Comparison of ENCODE assay signal across 8 cellular contexts in genomic region chr17:82734987-82735866, GRCh38. TPM values are rescaled to one million over a fixed set of nuclear protein-coding genes. Genes with fewer than 3 reads are reported as not detected.
DNase-seq lines count a peak whose midpoint lies in the region; ATAC-seq and TF ChIP-seq lines count a peak whose summit lies in the region.

TSS of gene FN3K (plus strand) at chr17:82735615. CDS start at chr17:82735637, 22 bp downstream.

- intact Hi-C loops in Right ventricle myocardium inferior (cut with DNase I), result no loop called here

- H3K36me3 Mint-ChIP-seq in neural crest cell (ENCODE audit: low read depth), result peaks cover 22% of the 10 kb centered on the region

- TF ChIP-seq CTCF in neural crest cell (conservative IDR thresholded peaks at IDR 0.05), result no peak

- no peaks in the 10 kb centered on the region for H3K27me3 Mint-ChIP-seq in neural crest cell (ENCODE audit: low read depth)

- 2 to 4% (median 4%) methylated on average over 75 to 101 of the region's 101 CpGs for WGBS in adipose tissue, 3 donors

- no peak within 1 kb of the TSS for H3K27ac ChIP-seq in adipose tissue (ENCODE audit: low read depth, low read length)

- peak within 1 kb of the TSS; percentile 81 for H3K4me3 Mint-ChIP-seq in neural crest cell

- H3K9me3 Mint-ChIP-seq in neural crest cell, result peaks cover 6% of the 10 kb centered on the region

- ATAC-seq in Right ventricle myocardium inferior, result peak; percentile 69
- no peak for ATAC-seq in GM18502 (IDR thresholded peaks at IDR 0.05; ENCODE audit: poor library complexity, unreplicated experiment)

- H3K27ac Mint-ChIP-seq in neural crest cell (ENCODE audit: unreplicated experiment), result no peak within 1 kb of the TSS

- no peaks in the 10 kb centered on the region for H3K4me1 Mint-ChIP-seq in neural crest cell

- DNase-seq in NCI-H2029 (lab: John Stamatoyannopoulos, UW), result peak; percentile 26
- no peak for DNase-seq in NCI-H2029 treated with DMSO at 0.1 percent for 48 hours (lab: John Stamatoyannopoulos, UW)
- DNase-seq in NCI-H69 (lab: John Stamatoyannopoulos, UW), result peak; percentile 86
- DNase-seq in Right ventricle myocardium inferior (ENCODE audit: missing footprints), result peak; percentile 81
- peak; percentile 50 for DNase-seq in neural crest cell (ENCODE audit: low read depth, low spot score)
- no peak for DNase-seq in NK-92 (lab: John Stamatoyannopoulos, UW; ENCODE audit: unreplicated experiment)

RNA-seq across cellular contexts. Expression of gene FN3K, which starts in this region (rescaled TPM):
- 10 to 100 TPM; 12.3 to 17.8 (median 14.1) TPM for polyA plus RNA-seq in adipose tissue
- total RNA-seq in Right ventricle myocardium inferior (78.3 TPM), neural crest cell (21.7 and 23.8 TPM in 2 replicates)

Comparison
In these comparisons a context has a peak if more than half of its experiments do, and no peak if none do; other contexts are left out.
1. DNase-seq: peak in NCI-H2029 (single experiment), NCI-H69 (single experiment), Right ventricle myocardium inferior (single experiment) and neural crest cell (single experiment); none in NCI-H2029 treated with DMSO at 0.1 percent for 48 hours (single experiment) and NK-92 (single experiment).